ENCODE assay signal across 15 cellular contexts in genomic region chr1:172278478-172278877, GRCh38.
DNase-seq lines count a peak whose midpoint lies in the region; ATAC-seq and TF ChIP-seq lines count a peak whose summit lies in the region.
"Had no signal": no experiment of that assay in that cellular context is flagged by ENCODE, and none has a peak within 500 bp of the region (broad histone marks: within the 10 kb centered on the region; RNA-seq: fewer than 3 reads in every experiment).

No MANE protein-coding gene starts in this region.

- H3K27ac ChIP-seq in PC-3 (ENCODE audit: low read length): peak overlapping the region; percentile 9; the same call in 1 of the 2 replicates
- peak overlapping the region in 3 of 4 donors; percentile 31 to 38 (median 34) for H3K27ac ChIP-seq in esophagus squamous epithelium
- peak overlapping the region in 1 of 2 donors; percentile 48 for H3K27ac ChIP-seq in aorta (ENCODE audit: low read depth in 1 of 2, low read length in 2 of 2)
- H3K27ac ChIP-seq: C4-2B, SJSA1, stomach had no signal

- intact Hi-C loops in PC-3 (cut with micrococcal nuclease): no loop called here
- intact Hi-C loops in esophagus squamous epithelium (cut with DNase I): no loop called here
- intact Hi-C loops in aorta (cut with DNase I): no loop called here

- no peaks in the 10 kb centered on the region for H3K79me2 ChIP-seq in PC-3 (ENCODE audit: low read length)

- peak overlapping the region; percentile 0; the same call in 1 of the 2 replicates for H3K4me2 ChIP-seq in PC-3 (ENCODE audit: low read length)

- H3K9me3 ChIP-seq in PC-3 (ENCODE audit: low read length): no peaks in the 10 kb centered on the region
- no peaks in the 10 kb centered on the region for H3K9me3 ChIP-seq in esophagus squamous epithelium
- no peaks in the 10 kb centered on the region for H3K9me3 ChIP-seq in aorta (ENCODE audit: control insufficient read depth, low read length)
- H3K9me3 ChIP-seq: SJSA1, stomach had no signal

- H3K4me3 ChIP-seq in PC-3 (ENCODE audit: low read length): no peak overlapping the region
- no peak overlapping the region for H3K4me3 ChIP-seq in esophagus squamous epithelium
- H3K4me3 ChIP-seq in aorta (ENCODE audit: low read length in 2 of 2): no peak overlapping the region
- H3K4me3 ChIP-seq: SJSA1, stomach had no signal

- DNase-seq in AG20443 (ENCODE audit: low spot score) (peak; percentile 39), PC-3 (peak; percentile 91), esophagus squamous epithelium (lab: John Stamatoyannopoulos, UW) (no peak), aorta (no peak)
- no peak for DNase-seq in activated naive CD4-positive, alpha-beta T cell treated with anti-CD3 and anti-CD28 coated beads, Interleukin-2, amount 10 ng/mL, durations not matched to agents 7 days and 5 days
- DNase-seq in activated T-cell treated with anti-CD3 and anti-CD28 coated beads, Interleukin-2, amount 50 U/mL, for 1 hour: no peak
- DNase-seq: activated CD4-positive, alpha-beta T cell treated with anti-CD3 and anti-CD28 coated beads for 1 hour; activated gamma-delta T cell; dermis blood vessel endothelial cell; stomach had no signal

- H2AFZ ChIP-seq in PC-3 (ENCODE audit: low read length): no peak overlapping the region

- TF ChIP-seq CTCF in PC-3 (conservative IDR thresholded peaks at IDR 0.05; ENCODE audit: low read depth, low read length): no peak
- TF ChIP-seq CTCF in esophagus squamous epithelium (IDR thresholded peaks at IDR 0.05): no peak
- TF ChIP-seq CTCF in nephron (IDR thresholded peaks at IDR 0.05; ENCODE audit: unreplicated experiment in 3 of 3): no peak

- peaks cover 37% of the 10 kb centered on the region for H3K4me1 Mint-ChIP-seq in nephron
- no peaks in the 10 kb centered on the region for H3K4me1 Mint-ChIP-seq in activated naive CD4-positive, alpha-beta T cell treated with anti-CD3 and anti-CD28 coated beads, Interleukin-2, amount 10 ng/mL, durations not matched to agents 7 days and 5 days

- H3K9ac ChIP-seq in PC-3 (ENCODE audit: low read length): no peak overlapping the region

- H3K4me1 ChIP-seq in PC-3 (ENCODE audit: insufficient read depth, low read length): peaks cover 15% of the 10 kb centered on the region
- no peaks in the 10 kb centered on the region for H3K4me1 ChIP-seq in esophagus squamous epithelium
- peaks cover 0 to 6% of the 10 kb centered on the region in 2 donors for H3K4me1 ChIP-seq in aorta (ENCODE audit: control insufficient read depth in 1 of 2, insufficient read depth in 2 of 2, low read length in 2 of 2)

- POLR2A ChIA-PET in PC-3 (lab: Charles Lee; ENCODE audit: unreplicated experiment): interaction anchor here (0.5 kb wide), 2 partner anchors 44 to 123 kb away, joined by 5 to 6 read pairs; no protein-coding TSS in a partner anchor

- H3K27me3 ChIP-seq in PC-3 (ENCODE audit: low read length): no peaks in the 10 kb centered on the region
- no peaks in the 10 kb centered on the region for H3K27me3 ChIP-seq in esophagus squamous epithelium
- no peaks in the 10 kb centered on the region for H3K27me3 ChIP-seq in aorta (ENCODE audit: control insufficient read depth in 1 of 2, insufficient read depth in 2 of 2, low read length in 1 of 2)
- H3K27me3 ChIP-seq: SJSA1, stomach had no signal

- no peak overlapping the region for H3K4me3 Mint-ChIP-seq in nephron
- no peak overlapping the region for H3K4me3 Mint-ChIP-seq in activated naive CD4-positive, alpha-beta T cell treated with anti-CD3 and anti-CD28 coated beads, Interleukin-2, amount 10 ng/mL, durations not matched to agents 7 days and 5 days
- H3K4me3 Mint-ChIP-seq: natural killer cell treated with Interleukin-12 subunit alpha and Interleukin-12 subunit beta and Interleukin-15 and Interleukin-18, amount 100 ng/mL, for 72 hours had no signal

- no peak for TF ChIP-seq POLR2A in esophagus squamous epithelium (IDR thresholded peaks at IDR 0.05)

- no peaks in the 10 kb centered on the region for H3K27me3 Mint-ChIP-seq in nephron (ENCODE audit: low read depth)
- H3K27me3 Mint-ChIP-seq in activated naive CD4-positive, alpha-beta T cell treated with anti-CD3 and anti-CD28 coated beads, Interleukin-2, amount 10 ng/mL, durations not matched to agents 7 days and 5 days: no peaks in the 10 kb centered on the region
- H3K27me3 Mint-ChIP-seq: natural killer cell treated with Interleukin-12 subunit alpha and Interleukin-12 subunit beta and Interleukin-15 and Interleukin-18, amount 100 ng/mL, for 72 hours had no signal

- no peaks in the 10 kb centered on the region for H3K9me2 ChIP-seq in PC-3 (replicated peaks; ENCODE audit: low read length)

- no TSS peak for BruUV-seq in PC-3 (replicated peaks; lab: Mats Ljungman, UMichigan)

- H3K27ac Mint-ChIP-seq in nephron: peak overlapping the region; percentile 44 to 71 (median 61)
- no peak overlapping the region for H3K27ac Mint-ChIP-seq in activated naive CD4-positive, alpha-beta T cell treated with anti-CD3 and anti-CD28 coated beads, Interleukin-2, amount 10 ng/mL, durations not matched to agents 7 days and 5 days
- H3K27ac Mint-ChIP-seq: natural killer cell treated with Interleukin-12 subunit alpha and Interleukin-12 subunit beta and Interleukin-15 and Interleukin-18, amount 100 ng/mL, for 72 hours had no signal

- no peaks in the 10 kb centered on the region for H3F3A ChIP-seq in PC-3 (ENCODE audit: low read length, unreplicated experiment)

- H3K36me3 Mint-ChIP-seq in nephron (ENCODE audit: low read depth): peaks cover 3% of the 10 kb centered on the region
- no peaks in the 10 kb centered on the region for H3K36me3 Mint-ChIP-seq in activated naive CD4-positive, alpha-beta T cell treated with anti-CD3 and anti-CD28 coated beads, Interleukin-2, amount 10 ng/mL, durations not matched to agents 7 days and 5 days
- H3K36me3 Mint-ChIP-seq: natural killer cell treated with Interleukin-12 subunit alpha and Interleukin-12 subunit beta and Interleukin-15 and Interleukin-18, amount 100 ng/mL, for 72 hours had no signal

- H3K36me3 ChIP-seq in PC-3 (ENCODE audit: low read depth, low read length): no peaks in the 10 kb centered on the region
- no peaks in the 10 kb centered on the region for H3K36me3 ChIP-seq in esophagus squamous epithelium
- H3K36me3 ChIP-seq in aorta (ENCODE audit: control insufficient read depth in 1 of 2, insufficient read depth in 2 of 2, low read length in 1 of 2): no peaks in the 10 kb centered on the region
- H3K36me3 ChIP-seq: SJSA1, stomach had no signal

- H4K20me1 ChIP-seq in PC-3 (ENCODE audit: low read length): no peaks in the 10 kb centered on the region

- WGBS in esophagus squamous epithelium, 2 donors: 47 to 50% methylated on average over 1 of the region's 1 CpG
- WGBS in aorta, 2 donors: 18% methylated on average over 1 of the region's 1 CpG

- CTCF ChIA-PET in PC-3 (lab: Charles Lee): interaction anchor here (0.7 kb wide), 1 partner anchor 238 kb away, joined by 4 read pairs; no protein-coding TSS in a partner anchor
- CTCF ChIA-PET in activated naive CD4-positive, alpha-beta T cell treated with anti-CD3 and anti-CD28 coated beads, Interleukin-2, amount 10 ng/mL, durations not matched to agents 7 days and 5 days (lab: Charles Lee): no interaction called here

- H3K9me3 Mint-ChIP-seq in nephron: peaks cover 9% of the 10 kb centered on the region
- peaks cover 3% of the 10 kb centered on the region for H3K9me3 Mint-ChIP-seq in activated naive CD4-positive, alpha-beta T cell treated with anti-CD3 and anti-CD28 coated beads, Interleukin-2, amount 10 ng/mL, durations not matched to agents 7 days and 5 days

- peak; percentile 89 for ATAC-seq in PC-3
- ATAC-seq in GM18907 (IDR thresholded peaks at IDR 0.05; ENCODE audit: unreplicated experiment): no peak
- no peak for ATAC-seq in aorta (ENCODE audit: low FRiP score)
- ATAC-seq: natural killer cell treated with Interleukin-12 subunit alpha and Interleukin-12 subunit beta and Interleukin-15 and Interleukin-18, amount 100 ng/mL, for 72 hours had no signal

Comparison
In these comparisons a context has a peak if more than half of its experiments do, and no peak if none do; other contexts are left out.
1. DNase-seq: peak in AG20443 (single experiment) and PC-3 (single experiment); none in esophagus squamous epithelium (single experiment), activated naive CD4-positive, alpha-beta T cell treated with anti-CD3 and anti-CD28 coated beads, Interleukin-2, amount 10 ng/mL, durations not matched to agents 7 days and 5 days (single experiment), aorta (0 of 2) and activated T-cell treated with anti-CD3 and anti-CD28 coated beads, Interleukin-2, amount 50 U/mL, for 1 hour (single experiment).